In the genomic region with DNA sequence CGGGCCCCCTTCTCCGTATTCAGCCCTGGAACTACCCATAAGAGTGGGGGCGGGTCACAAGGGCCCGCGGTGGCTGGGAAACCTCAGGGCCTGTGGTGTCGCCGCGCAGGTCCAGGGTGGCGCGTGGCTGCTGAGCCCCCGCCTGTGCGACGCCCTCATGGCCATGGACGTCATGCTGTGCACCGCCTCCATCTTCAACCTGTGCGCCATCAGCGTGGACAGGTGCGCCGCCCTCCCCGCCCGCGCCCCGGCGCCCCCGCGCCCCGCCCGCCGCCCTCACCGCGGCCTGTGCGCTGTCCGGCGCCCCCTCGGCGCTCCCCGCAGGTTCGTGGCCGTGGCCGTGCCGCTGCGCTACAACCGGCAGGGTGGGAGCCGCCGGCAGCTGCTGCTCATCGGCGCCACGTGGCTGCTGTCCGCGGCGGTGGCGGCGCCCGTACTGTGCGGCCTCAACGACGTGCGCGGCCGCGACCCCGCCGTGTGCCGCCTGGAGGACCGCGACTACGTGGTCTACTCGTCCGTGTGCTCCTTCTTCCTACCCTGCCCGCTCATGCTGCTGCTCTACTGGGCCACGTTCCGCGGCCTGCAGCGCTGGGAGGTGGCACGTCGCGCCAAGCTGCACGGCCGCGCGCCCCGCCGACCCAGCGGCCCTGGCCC, we compare ENCODE assay signal across 2 cellular contexts.
TF ChIP-seq lines count a peak whose summit lies in the region.

No MANE protein-coding gene starts in this region.

TF ChIP-seq in SK-N-SH, 30 proteins besides CTCF, POLR2A, EP300 and RAD21 (continued from another document):
- TF ChIP-seq, protein P1, sequence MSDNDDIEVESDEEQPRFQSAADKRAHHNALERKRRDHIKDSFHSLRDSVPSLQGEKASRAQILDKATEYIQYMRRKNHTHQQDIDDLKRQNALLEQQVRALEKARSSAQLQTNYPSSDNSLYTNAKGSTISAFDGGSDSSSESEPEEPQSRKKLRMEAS (IDR thresholded peaks at IDR 0.05; ENCODE audit: low read depth): no peak
- no peak for TF ChIP-seq EZH2phosphoT487 (IDR thresholded peaks at IDR 0.05; ENCODE audit: borderline replicate concordance, low read depth)
- TF ChIP-seq FOSL2 (IDR thresholded peaks at IDR 0.05; ENCODE audit: borderline replicate concordance, low read depth): no peak
- no peak for TF ChIP-seq TAF1 (IDR thresholded peaks at IDR 0.05; ENCODE audit: borderline replicate concordance, low read depth, low read length)
- TF ChIP-seq YY1 (IDR thresholded peaks at IDR 0.05; ENCODE audit: low read depth): no peak
- TF ChIP-seq, protein P2, sequence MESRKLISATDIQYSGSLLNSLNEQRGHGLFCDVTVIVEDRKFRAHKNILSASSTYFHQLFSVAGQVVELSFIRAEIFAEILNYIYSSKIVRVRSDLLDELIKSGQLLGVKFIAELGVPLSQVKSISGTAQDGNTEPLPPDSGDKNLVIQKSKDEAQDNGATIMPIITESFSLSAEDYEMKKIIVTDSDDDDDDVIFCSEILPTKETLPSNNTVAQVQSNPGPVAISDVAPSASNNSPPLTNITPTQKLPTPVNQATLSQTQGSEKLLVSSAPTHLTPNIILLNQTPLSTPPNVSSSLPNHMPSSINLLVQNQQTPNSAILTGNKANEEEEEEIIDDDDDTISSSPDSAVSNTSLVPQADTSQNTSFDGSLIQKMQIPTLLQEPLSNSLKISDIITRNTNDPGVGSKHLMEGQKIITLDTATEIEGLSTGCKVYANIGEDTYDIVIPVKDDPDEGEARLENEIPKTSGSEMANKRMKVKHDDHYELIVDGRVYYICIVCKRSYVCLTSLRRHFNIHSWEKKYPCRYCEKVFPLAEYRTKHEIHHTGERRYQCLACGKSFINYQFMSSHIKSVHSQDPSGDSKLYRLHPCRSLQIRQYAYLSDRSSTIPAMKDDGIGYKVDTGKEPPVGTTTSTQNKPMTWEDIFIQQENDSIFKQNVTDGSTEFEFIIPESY (IDR thresholded peaks at IDR 0.05; ENCODE audit: borderline replicate concordance, low read depth): no peak

TF ChIP-seq in SK-N-SH treated with all-trans-retinoic acid at 6 μM for 48 hours, 23 proteins besides CTCF, POLR2A, EP300 and RAD21 (continued from another document):
- TF ChIP-seq ARNTL (CRISPR knock-in tag; IDR thresholded peaks at IDR 0.05; ENCODE audit: borderline replicate concordance, low read depth) (no peak), RARB (CRISPR knock-in tag; IDR thresholded peaks at IDR 0.05) (no peak), ZC3H10 (CRISPR knock-in tag; IDR thresholded peaks at IDR 0.05) (no peak), ZNF70 (CRISPR knock-in tag; IDR thresholded peaks at IDR 0.05) (no peak), PPARA (CRISPR knock-in tag; IDR thresholded peaks at IDR 0.05; ENCODE audit: borderline replicate concordance) (no peak), GLIS3 (CRISPR knock-in tag; IDR thresholded peaks at IDR 0.05) (no peak), SNAI2 (CRISPR knock-in tag; IDR thresholded peaks at IDR 0.05) (no peak)
- TF ChIP-seq, protein P3, sequence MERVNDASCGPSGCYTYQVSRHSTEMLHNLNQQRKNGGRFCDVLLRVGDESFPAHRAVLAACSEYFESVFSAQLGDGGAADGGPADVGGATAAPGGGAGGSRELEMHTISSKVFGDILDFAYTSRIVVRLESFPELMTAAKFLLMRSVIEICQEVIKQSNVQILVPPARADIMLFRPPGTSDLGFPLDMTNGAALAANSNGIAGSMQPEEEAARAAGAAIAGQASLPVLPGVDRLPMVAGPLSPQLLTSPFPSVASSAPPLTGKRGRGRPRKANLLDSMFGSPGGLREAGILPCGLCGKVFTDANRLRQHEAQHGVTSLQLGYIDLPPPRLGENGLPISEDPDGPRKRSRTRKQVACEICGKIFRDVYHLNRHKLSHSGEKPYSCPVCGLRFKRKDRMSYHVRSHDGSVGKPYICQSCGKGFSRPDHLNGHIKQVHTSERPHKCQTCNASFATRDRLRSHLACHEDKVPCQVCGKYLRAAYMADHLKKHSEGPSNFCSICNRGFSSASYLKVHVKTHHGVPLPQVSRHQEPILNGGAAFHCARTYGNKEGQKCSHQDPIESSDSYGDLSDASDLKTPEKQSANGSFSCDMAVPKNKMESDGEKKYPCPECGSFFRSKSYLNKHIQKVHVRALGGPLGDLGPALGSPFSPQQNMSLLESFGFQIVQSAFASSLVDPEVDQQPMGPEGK (CRISPR knock-in tag; IDR thresholded peaks at IDR 0.05; ENCODE audit: borderline replicate concordance): no peak
- TF ChIP-seq, protein P4, sequence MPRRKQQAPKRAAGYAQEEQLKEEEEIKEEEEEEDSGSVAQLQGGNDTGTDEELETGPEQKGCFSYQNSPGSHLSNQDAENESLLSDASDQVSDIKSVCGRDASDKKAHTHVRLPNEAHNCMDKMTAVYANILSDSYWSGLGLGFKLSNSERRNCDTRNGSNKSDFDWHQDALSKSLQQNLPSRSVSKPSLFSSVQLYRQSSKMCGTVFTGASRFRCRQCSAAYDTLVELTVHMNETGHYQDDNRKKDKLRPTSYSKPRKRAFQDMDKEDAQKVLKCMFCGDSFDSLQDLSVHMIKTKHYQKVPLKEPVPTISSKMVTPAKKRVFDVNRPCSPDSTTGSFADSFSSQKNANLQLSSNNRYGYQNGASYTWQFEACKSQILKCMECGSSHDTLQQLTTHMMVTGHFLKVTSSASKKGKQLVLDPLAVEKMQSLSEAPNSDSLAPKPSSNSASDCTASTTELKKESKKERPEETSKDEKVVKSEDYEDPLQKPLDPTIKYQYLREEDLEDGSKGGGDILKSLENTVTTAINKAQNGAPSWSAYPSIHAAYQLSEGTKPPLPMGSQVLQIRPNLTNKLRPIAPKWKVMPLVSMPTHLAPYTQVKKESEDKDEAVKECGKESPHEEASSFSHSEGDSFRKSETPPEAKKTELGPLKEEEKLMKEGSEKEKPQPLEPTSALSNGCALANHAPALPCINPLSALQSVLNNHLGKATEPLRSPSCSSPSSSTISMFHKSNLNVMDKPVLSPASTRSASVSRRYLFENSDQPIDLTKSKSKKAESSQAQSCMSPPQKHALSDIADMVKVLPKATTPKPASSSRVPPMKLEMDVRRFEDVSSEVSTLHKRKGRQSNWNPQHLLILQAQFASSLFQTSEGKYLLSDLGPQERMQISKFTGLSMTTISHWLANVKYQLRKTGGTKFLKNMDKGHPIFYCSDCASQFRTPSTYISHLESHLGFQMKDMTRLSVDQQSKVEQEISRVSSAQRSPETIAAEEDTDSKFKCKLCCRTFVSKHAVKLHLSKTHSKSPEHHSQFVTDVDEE (CRISPR knock-in tag; IDR thresholded peaks at IDR 0.05): no peak
